In the genomic region with DNA sequence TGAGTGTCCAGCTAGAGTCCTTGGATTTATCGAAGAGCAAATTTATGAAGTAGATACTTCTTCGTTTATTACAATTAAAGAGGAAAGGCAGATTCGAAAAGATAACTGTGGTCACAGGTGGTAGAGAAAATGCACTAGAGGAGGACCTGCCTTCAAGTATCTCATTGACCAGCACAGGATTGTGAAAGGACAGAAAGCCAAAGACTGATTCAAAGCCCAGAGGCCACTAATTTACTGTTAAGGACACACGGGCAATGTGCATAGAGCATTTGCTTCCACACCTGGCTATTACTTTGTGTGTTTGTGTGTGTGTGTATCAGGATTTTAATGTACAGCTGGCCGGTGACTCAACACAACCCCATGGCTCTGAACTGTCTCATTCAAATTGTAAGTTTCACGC, we compare ENCODE assay signal across 19 cellular contexts. TPM values are rescaled to one million over a fixed set of nuclear protein-coding genes. Genes with fewer than 3 reads are reported as not detected.
"Had no signal": no experiment of that assay in that cellular context is flagged by ENCODE, and none has a peak within 500 bp of the region (broad histone marks: within the 10 kb centered on the region; RNA-seq: fewer than 3 reads in every experiment).

No MANE protein-coding gene starts in this region.

- H3K4me3 Mint-ChIP-seq: endodermal cell; naive thymus-derived CD4-positive, alpha-beta T cell; nephron progenitor cell had no signal

- H3K36me3 Mint-ChIP-seq: naive thymus-derived CD4-positive, alpha-beta T cell had no signal

- H3K36me3 ChIP-seq: heart left ventricle, neutrophil, sigmoid colon, stomach, thoracic aorta, transverse colon had no signal

- H3K4me1 ChIP-seq: heart left ventricle, sigmoid colon, stomach, transverse colon had no signal

- DNase-seq: effector CD4-positive, alpha-beta T cell; endodermal cell; foreskin melanocyte; heart left ventricle; hippocampal formation; left colon; naive thymus-derived CD4-positive, alpha-beta T cell; nephron progenitor cell; sigmoid colon; stimulated activated CD4-positive, alpha-beta T cell treated with anti-CD3 and anti-CD28 coated beads, Interleukin-2, amount 100 ng/mL, for 24 hours; stimulated activated CD4-positive, alpha-beta T cell treated with anti-CD3 and anti-CD28 coated beads, Interleukin-4, amount 100 ng/mL, for 4 hours; stimulated activated naive CD4-positive, alpha-beta T cell; stomach; substantia nigra; transverse colon had no signal

- H3K27ac Mint-ChIP-seq: endodermal cell; naive thymus-derived CD4-positive, alpha-beta T cell; nephron progenitor cell had no signal

- ATAC-seq: heart left ventricle; left colon; naive thymus-derived CD4-positive, alpha-beta T cell had no signal

- H3K4me3 ChIP-seq: coronary artery, heart left ventricle, sigmoid colon, skin epidermis, stomach, thoracic aorta, transverse colon had no signal

- H3K27me3 ChIP-seq: sigmoid colon, transverse colon had no signal

- H3K9me3 ChIP-seq: heart left ventricle, neutrophil, sigmoid colon, stomach, thoracic aorta, transverse colon had no signal

- H3K9me3 Mint-ChIP-seq: nephron progenitor cell had no signal

- H3K4me1 Mint-ChIP-seq: nephron progenitor cell had no signal

- H3K27ac ChIP-seq: coronary artery, heart left ventricle, neutrophil, sigmoid colon, skin epidermis, stomach, thoracic aorta, transverse colon had no signal

RNA-seq across cellular contexts. Expression of gene GLDC, which starts 11.4 kb away (rescaled TPM):
- polyA plus RNA-seq: naive thymus-derived CD4-positive, alpha-beta T cell had no signal
